In genomic region chr18:3297025-3297984, GRCh38 we compare ENCODE assay signal across 1 cellular context.
A peak's percentile ranks its signal among the peaks of the same experiment; 100 is the strongest.
TF ChIP-seq lines count a peak whose summit lies in the region.

No MANE protein-coding gene starts in this region.

TF ChIP-seq in K562, 482 proteins besides CTCF, POLR2A, EP300 and RAD21 (continued from another document and continues in another):
- TF ChIP-seq, protein P1, sequence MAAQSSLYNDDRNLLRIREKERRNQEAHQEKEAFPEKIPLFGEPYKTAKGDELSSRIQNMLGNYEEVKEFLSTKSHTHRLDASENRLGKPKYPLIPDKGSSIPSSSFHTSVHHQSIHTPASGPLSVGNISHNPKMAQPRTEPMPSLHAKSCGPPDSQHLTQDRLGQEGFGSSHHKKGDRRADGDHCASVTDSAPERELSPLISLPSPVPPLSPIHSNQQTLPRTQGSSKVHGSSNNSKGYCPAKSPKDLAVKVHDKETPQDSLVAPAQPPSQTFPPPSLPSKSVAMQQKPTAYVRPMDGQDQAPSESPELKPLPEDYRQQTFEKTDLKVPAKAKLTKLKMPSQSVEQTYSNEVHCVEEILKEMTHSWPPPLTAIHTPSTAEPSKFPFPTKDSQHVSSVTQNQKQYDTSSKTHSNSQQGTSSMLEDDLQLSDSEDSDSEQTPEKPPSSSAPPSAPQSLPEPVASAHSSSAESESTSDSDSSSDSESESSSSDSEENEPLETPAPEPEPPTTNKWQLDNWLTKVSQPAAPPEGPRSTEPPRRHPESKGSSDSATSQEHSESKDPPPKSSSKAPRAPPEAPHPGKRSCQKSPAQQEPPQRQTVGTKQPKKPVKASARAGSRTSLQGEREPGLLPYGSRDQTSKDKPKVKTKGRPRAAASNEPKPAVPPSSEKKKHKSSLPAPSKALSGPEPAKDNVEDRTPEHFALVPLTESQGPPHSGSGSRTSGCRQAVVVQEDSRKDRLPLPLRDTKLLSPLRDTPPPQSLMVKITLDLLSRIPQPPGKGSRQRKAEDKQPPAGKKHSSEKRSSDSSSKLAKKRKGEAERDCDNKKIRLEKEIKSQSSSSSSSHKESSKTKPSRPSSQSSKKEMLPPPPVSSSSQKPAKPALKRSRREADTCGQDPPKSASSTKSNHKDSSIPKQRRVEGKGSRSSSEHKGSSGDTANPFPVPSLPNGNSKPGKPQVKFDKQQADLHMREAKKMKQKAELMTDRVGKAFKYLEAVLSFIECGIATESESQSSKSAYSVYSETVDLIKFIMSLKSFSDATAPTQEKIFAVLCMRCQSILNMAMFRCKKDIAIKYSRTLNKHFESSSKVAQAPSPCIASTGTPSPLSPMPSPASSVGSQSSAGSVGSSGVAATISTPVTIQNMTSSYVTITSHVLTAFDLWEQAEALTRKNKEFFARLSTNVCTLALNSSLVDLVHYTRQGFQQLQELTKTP (IDR thresholded peaks at IDR 0.05; ENCODE audit: low read depth in 1 of 2, partially characterized antibody in 2 of 2) = no peak
- TF ChIP-seq SRF (CRISPR knock-in tag; IDR thresholded peaks at IDR 0.05) (peak in 1 of 2 experiments; percentile 38; a peak in 1 of 4 replicates), ZFPM2 (CRISPR knock-in tag; IDR thresholded peaks at IDR 0.05) (no peak), RUNX1 (IDR thresholded peaks at IDR 0.05; ENCODE audit: low read depth) (no peak), TCFL5 (CRISPR knock-in tag; conservative IDR thresholded peaks at IDR 0.05) (no peak), ZNF551 (CRISPR knock-in tag; IDR thresholded peaks at IDR 0.05) (no peak), MCM2 (IDR thresholded peaks at IDR 0.05; ENCODE audit: low read depth) (no peak), RNF2 (IDR thresholded peaks at IDR 0.05) (no peak), DACH1 (IDR thresholded peaks at IDR 0.05; ENCODE audit: partially characterized antibody) (no peak), SOX6 (IDR thresholded peaks at IDR 0.05) (peak; percentile 63), ZFX (CRISPR knock-in tag; IDR thresholded peaks at IDR 0.05) (peak; percentile 68; the same call in 1 of the 2 replicates), ZNF263 (CRISPR knock-in tag; IDR thresholded peaks at IDR 0.05; ENCODE audit: borderline replicate concordance) (peak; percentile 30; the same call in 1 of the 2 replicates), ETV1 (tag; conservative IDR thresholded peaks at IDR 0.05; ENCODE audit: low read depth) (no peak), HMBOX1 (IDR thresholded peaks at IDR 0.05) (no peak), RAD51 (IDR thresholded peaks at IDR 0.05; ENCODE audit: borderline replicate concordance, low read depth) (no peak), PHB (CRISPR knock-in tag; IDR thresholded peaks at IDR 0.05) (no peak), GATAD2B (IDR thresholded peaks at IDR 0.05; ENCODE audit: borderline replicate concordance) (peak; percentile 47; the same call in 1 of the 2 replicates), ZNF740 (CRISPR knock-in tag; IDR thresholded peaks at IDR 0.05) (0 out of 2 replicates have a peak, but pooled peaks have one; percentile 20), ZNF740 (tag; IDR thresholded peaks at IDR 0.05) (no peak), ZBTB34 (CRISPR knock-in tag; IDR thresholded peaks at IDR 0.05) (no peak), FOXM1 (IDR thresholded peaks at IDR 0.05; ENCODE audit: low read depth) (peak; percentile 65; the same call in 1 of the 2 replicates), FOXM1 (CRISPR knock-in tag; IDR thresholded peaks at IDR 0.05; ENCODE audit: low read depth) (no peak; the same call in 1 of the 2 replicates), SP1 (CRISPR knock-in tag; IDR thresholded peaks at IDR 0.05) (peak; percentile 91), CHD2 (IDR thresholded peaks at IDR 0.05; ENCODE audit: low read depth, low read length) (no peak), BCOR (IDR thresholded peaks at IDR 0.05) (no peak), DLX4 (CRISPR knock-in tag; IDR thresholded peaks at IDR 0.05) (no peak), HDGF (IDR thresholded peaks at IDR 0.05) (no peak), PTBP1 (IDR thresholded peaks at IDR 0.05; ENCODE audit: low read depth, low read length) (no peak), ZNF778 (CRISPR knock-in tag; IDR thresholded peaks at IDR 0.05) (no peak), ATF2 (CRISPR knock-in tag; IDR thresholded peaks at IDR 0.05) (no peak), E2F3 (CRISPR knock-in tag; IDR thresholded peaks at IDR 0.05) (no peak), MECOM (CRISPR knock-in tag; IDR thresholded peaks at IDR 0.05) (no peak), NR2F6 (CRISPR knock-in tag; IDR thresholded peaks at IDR 0.05) (no peak), STAG1 (CRISPR knock-in tag; IDR thresholded peaks at IDR 0.05; ENCODE audit: borderline replicate concordance) (peak; percentile 49; the same call in 1 of the 2 replicates), E2F6 (IDR thresholded peaks at IDR 0.05; ENCODE audit: borderline replicate concordance in 1 of 2, extremely low read depth in 1 of 2, insufficient read depth in 1 of 2, insufficient read length in 1 of 2, low read depth in 1 of 2, low read length in 1 of 2, poor library complexity in 1 of 2, severe bottlenecking in 1 of 2) (peak in 1 of 2 experiments; percentile 44), KDM4B (IDR thresholded peaks at IDR 0.05; ENCODE audit: borderline replicate concordance in 2 of 2, low read depth in 1 of 2) (no peak; a peak in 1 of 4 replicates), GATAD2A (IDR thresholded peaks at IDR 0.05) (no peak), NFE2 (IDR thresholded peaks at IDR 0.05; ENCODE audit: low read depth) (peak; percentile 80), HOXB6 (CRISPR knock-in tag; IDR thresholded peaks at IDR 0.05; ENCODE audit: borderline replicate concordance) (no peak), HMG20B (CRISPR knock-in tag; IDR thresholded peaks at IDR 0.05) (no peak), ESRRA (IDR thresholded peaks at IDR 0.05; ENCODE audit: borderline replicate concordance, low read depth) (no peak; the same call in 1 of the 2 replicates), ZNF133 (CRISPR knock-in tag; IDR thresholded peaks at IDR 0.05) (no peak), TSC22D4 (tag; IDR thresholded peaks at IDR 0.05) (no peak), ZNF583 (CRISPR knock-in tag; IDR thresholded peaks at IDR 0.05) (no peak), DDX20 (tag; IDR thresholded peaks at IDR 0.05; ENCODE audit: low read depth) (no peak), MED1 (CRISPR knock-in tag; IDR thresholded peaks at IDR 0.05; ENCODE audit: borderline replicate concordance) (no peak), RBM22 (IDR thresholded peaks at IDR 0.05; ENCODE audit: low read depth, low read length, poor library complexity, severe bottlenecking) (no peak), RCOR1 (IDR thresholded peaks at IDR 0.05; ENCODE audit: borderline replicate concordance in 1 of 2, low read depth in 2 of 2, low read length in 2 of 2) (peak in 1 of 2 experiments; percentile 86; a peak in 2 of 4 replicates), SMAD4 (CRISPR knock-in tag; conservative IDR thresholded peaks at IDR 0.05) (0 out of 2 replicates have a peak, but pooled peaks have one; percentile 19), IRF9 (tag; IDR thresholded peaks at IDR 0.05) (no peak), CHCHD3 (CRISPR knock-in tag; IDR thresholded peaks at IDR 0.05) (no peak)
- TF ChIP-seq, protein P2, sequence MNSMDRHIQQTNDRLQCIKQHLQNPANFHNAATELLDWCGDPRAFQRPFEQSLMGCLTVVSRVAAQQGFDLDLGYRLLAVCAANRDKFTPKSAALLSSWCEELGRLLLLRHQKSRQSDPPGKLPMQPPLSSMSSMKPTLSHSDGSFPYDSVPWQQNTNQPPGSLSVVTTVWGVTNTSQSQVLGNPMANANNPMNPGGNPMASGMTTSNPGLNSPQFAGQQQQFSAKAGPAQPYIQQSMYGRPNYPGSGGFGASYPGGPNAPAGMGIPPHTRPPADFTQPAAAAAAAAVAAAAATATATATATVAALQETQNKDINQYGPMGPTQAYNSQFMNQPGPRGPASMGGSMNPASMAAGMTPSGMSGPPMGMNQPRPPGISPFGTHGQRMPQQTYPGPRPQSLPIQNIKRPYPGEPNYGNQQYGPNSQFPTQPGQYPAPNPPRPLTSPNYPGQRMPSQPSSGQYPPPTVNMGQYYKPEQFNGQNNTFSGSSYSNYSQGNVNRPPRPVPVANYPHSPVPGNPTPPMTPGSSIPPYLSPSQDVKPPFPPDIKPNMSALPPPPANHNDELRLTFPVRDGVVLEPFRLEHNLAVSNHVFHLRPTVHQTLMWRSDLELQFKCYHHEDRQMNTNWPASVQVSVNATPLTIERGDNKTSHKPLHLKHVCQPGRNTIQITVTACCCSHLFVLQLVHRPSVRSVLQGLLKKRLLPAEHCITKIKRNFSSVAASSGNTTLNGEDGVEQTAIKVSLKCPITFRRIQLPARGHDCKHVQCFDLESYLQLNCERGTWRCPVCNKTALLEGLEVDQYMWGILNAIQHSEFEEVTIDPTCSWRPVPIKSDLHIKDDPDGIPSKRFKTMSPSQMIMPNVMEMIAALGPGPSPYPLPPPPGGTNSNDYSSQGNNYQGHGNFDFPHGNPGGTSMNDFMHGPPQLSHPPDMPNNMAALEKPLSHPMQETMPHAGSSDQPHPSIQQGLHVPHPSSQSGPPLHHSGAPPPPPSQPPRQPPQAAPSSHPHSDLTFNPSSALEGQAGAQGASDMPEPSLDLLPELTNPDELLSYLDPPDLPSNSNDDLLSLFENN (IDR thresholded peaks at IDR 0.05; ENCODE audit: low read depth in 2 of 2, low read length in 2 of 2) = peak in 1 of 2 experiments; percentile 14; a peak in 1 of 4 replicates
- TF ChIP-seq, protein P3, sequence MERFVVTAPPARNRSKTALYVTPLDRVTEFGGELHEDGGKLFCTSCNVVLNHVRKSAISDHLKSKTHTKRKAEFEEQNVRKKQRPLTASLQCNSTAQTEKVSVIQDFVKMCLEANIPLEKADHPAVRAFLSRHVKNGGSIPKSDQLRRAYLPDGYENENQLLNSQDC (CRISPR knock-in tag; IDR thresholded peaks at IDR 0.05) = no peak
- TF ChIP-seq, protein P4, sequence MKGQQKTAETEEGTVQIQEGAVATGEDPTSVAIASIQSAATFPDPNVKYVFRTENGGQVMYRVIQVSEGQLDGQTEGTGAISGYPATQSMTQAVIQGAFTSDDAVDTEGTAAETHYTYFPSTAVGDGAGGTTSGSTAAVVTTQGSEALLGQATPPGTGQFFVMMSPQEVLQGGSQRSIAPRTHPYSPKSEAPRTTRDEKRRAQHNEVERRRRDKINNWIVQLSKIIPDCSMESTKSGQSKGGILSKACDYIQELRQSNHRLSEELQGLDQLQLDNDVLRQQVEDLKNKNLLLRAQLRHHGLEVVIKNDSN (CRISPR knock-in tag; IDR thresholded peaks at IDR 0.05) = peak; percentile 43; the same call in 1 of the 2 replicates
